In genomic region chrX:7330971-7331746, GRCh38 we compare ENCODE assay signal across 15 cellular contexts.
DNase-seq lines count a peak whose midpoint lies in the region; ATAC-seq, FAIRE-seq and TF ChIP-seq lines count a peak whose summit lies in the region.
"Had no signal": no experiment of that assay in that cellular context is flagged by ENCODE, and none has a peak within 500 bp of the region (broad histone marks: within the 10 kb centered on the region; RNA-seq: fewer than 3 reads in every experiment).

No MANE protein-coding gene starts in this region.

- TF ChIP-seq POLR2A in suprapubic skin (IDR thresholded peaks at IDR 0.05): no peak

- H3K27ac Mint-ChIP-seq in astrocyte (ENCODE audit: unreplicated experiment): no peak overlapping the region
- no peak overlapping the region for H3K27ac Mint-ChIP-seq in T-cell
- H3K27ac Mint-ChIP-seq: activated T-helper 2 cell treated with anti-CD3 and anti-CD28 coated beads, Interferon-gamma antibody, Interleukin-2, Interleukin-4, amounts not matched to agents 10 μg/mL and 5 μg/mL and 100 μg/mL, durations not matched to agents 14 hours and 24 hours and 36 hours; immature natural killer cell; stimulated activated naive CD8-positive, alpha-beta T cell treated with anti-CD3 and anti-CD28 coated beads, Interleukin-15, amount 100 ng/mL, for 72 hours had no signal

- no peaks in the 10 kb centered on the region for H3K36me3 ChIP-seq in astrocyte (ENCODE audit: insufficient read depth, low read length)
- no peaks in the 10 kb centered on the region for H3K36me3 ChIP-seq in suprapubic skin

- H3K36me3 Mint-ChIP-seq in astrocyte (ENCODE audit: low read depth, unreplicated experiment) (no peaks in the 10 kb centered on the region), T-cell (peaks cover 25% of the 10 kb centered on the region)

- peaks cover 8% of the 10 kb centered on the region for H3K4me1 ChIP-seq in astrocyte (ENCODE audit: insufficient read depth, low read length)
- no peaks in the 10 kb centered on the region for H3K4me1 ChIP-seq in suprapubic skin
- H3K4me1 ChIP-seq: Caco-2, esophagus muscularis mucosa had no signal

- no peaks in the 10 kb centered on the region for H3K9me3 ChIP-seq in astrocyte (ENCODE audit: insufficient read depth, low read depth, low read length)
- no peaks in the 10 kb centered on the region for H3K9me3 ChIP-seq in suprapubic skin
- H3K9me3 ChIP-seq: Caco-2, esophagus muscularis mucosa had no signal

- peak; percentile 100 for FAIRE-seq in astrocyte (lab: Jason Lieb, UNC)

- TF ChIP-seq EP300 in suprapubic skin (IDR thresholded peaks at IDR 0.05): no peak

- ATAC-seq in T-cell (replicated peaks in 1 of 4) (no peak), HG02588 (IDR thresholded peaks at IDR 0.05; ENCODE audit: unreplicated experiment) (no peak)
- ATAC-seq: stimulated activated naive CD8-positive, alpha-beta T cell treated with anti-CD3 and anti-CD28 coated beads, Interleukin-15, amount 100 ng/mL, for 72 hours had no signal

- no peak overlapping the region for H3K4me3 ChIP-seq in astrocyte (ENCODE audit: insufficient read depth, low read depth, low read length)
- H3K4me3 ChIP-seq in suprapubic skin: no peak overlapping the region
- H3K4me3 ChIP-seq: esophagus muscularis mucosa had no signal

- peak overlapping the region; percentile 40 for H3K4me2 ChIP-seq in astrocyte (ENCODE audit: low read length)

- TF ChIP-seq CTCF in astrocyte (IDR thresholded peaks at IDR 0.05; ENCODE audit: insufficient read depth, low read depth, low read length): no peak
- TF ChIP-seq CTCF in suprapubic skin (IDR thresholded peaks at IDR 0.05): no peak

- POLR2A ChIA-PET in T-cell (lab: Charles Lee): no interaction called here

- WGBS in suprapubic skin: 67% methylated on average over 11 of the region's 11 CpGs

- no peaks in the 10 kb centered on the region for H3K9me3 Mint-ChIP-seq in astrocyte (ENCODE audit: unreplicated experiment)
- peaks cover 0 to 5% (median 0%) of the 10 kb centered on the region in 3 donors for H3K9me3 Mint-ChIP-seq in T-cell
- H3K9me3 Mint-ChIP-seq: activated T-helper 2 cell treated with anti-CD3 and anti-CD28 coated beads, Interferon-gamma antibody, Interleukin-2, Interleukin-4, amounts not matched to agents 10 μg/mL and 5 μg/mL and 100 μg/mL, durations not matched to agents 14 hours and 24 hours and 36 hours; immature natural killer cell; stimulated activated naive CD8-positive, alpha-beta T cell treated with anti-CD3 and anti-CD28 coated beads, Interleukin-15, amount 100 ng/mL, for 72 hours had no signal

- H3K4me1 Mint-ChIP-seq in astrocyte (ENCODE audit: low read depth, unreplicated experiment) (peaks cover 7% of the 10 kb centered on the region), T-cell (no peaks in the 10 kb centered on the region)
- H3K4me1 Mint-ChIP-seq: immature natural killer cell; stimulated activated naive CD8-positive, alpha-beta T cell treated with anti-CD3 and anti-CD28 coated beads, Interleukin-15, amount 100 ng/mL, for 72 hours had no signal

- no peaks in the 10 kb centered on the region for H4K20me1 ChIP-seq in astrocyte (ENCODE audit: insufficient read depth, low read length)

- H2AFZ ChIP-seq in astrocyte (ENCODE audit: low read depth, low read length): no peak overlapping the region

- no peaks in the 10 kb centered on the region for H3K79me2 ChIP-seq in astrocyte (ENCODE audit: insufficient read depth, low read length)

- H3K4me3 Mint-ChIP-seq in astrocyte (ENCODE audit: unreplicated experiment) (no peak overlapping the region), T-cell (no peak overlapping the region)
- H3K4me3 Mint-ChIP-seq: immature natural killer cell; stimulated activated naive CD8-positive, alpha-beta T cell treated with anti-CD3 and anti-CD28 coated beads, Interleukin-15, amount 100 ng/mL, for 72 hours had no signal

- DNase-seq in GM04503 (ENCODE audit: low read depth): peak; percentile 99
- peak; percentile 89 for DNase-seq in astrocyte (ENCODE audit: low read depth)
- DNase-seq in globus pallidus (ENCODE audit: low spot score): peak; percentile 8
- DNase-seq in suprapubic skin (ENCODE audit: low spot score in 2 of 2): no peak
- DNase-seq in T-cell: no peak
- no peak for DNase-seq in NCI-H187 treated with DMSO at 0.1 percent for 48 hours (lab: John Stamatoyannopoulos, UW)
- no peak for DNase-seq in NCI-H2196 treated with DMSO at 0.1 percent for 48 hours (lab: John Stamatoyannopoulos, UW; ENCODE audit: unreplicated experiment)
- DNase-seq: Caco-2; cerebellar nuclear complex; immature natural killer cell; NCI-H1694; stimulated activated naive CD8-positive, alpha-beta T cell treated with anti-CD3 and anti-CD28 coated beads, Interleukin-15, amount 100 ng/mL, for 72 hours had no signal

- CTCF ChIA-PET in T-cell (lab: Charles Lee): interaction anchor here in 1 of 2 donors (1.3 kb wide), 1 partner anchor 12 kb away, joined by 3 read pairs; no protein-coding TSS in a partner anchor

- H3K27ac ChIP-seq in astrocyte (ENCODE audit: low read depth, low read length) (peak overlapping the region; percentile 66), suprapubic skin (peak overlapping the region; percentile 29)
- H3K27ac ChIP-seq: esophagus muscularis mucosa had no signal

- H3K27me3 Mint-ChIP-seq in astrocyte (ENCODE audit: low read depth, unreplicated experiment) (no peaks in the 10 kb centered on the region), T-cell (no peaks in the 10 kb centered on the region)
- H3K27me3 Mint-ChIP-seq: stimulated activated naive CD8-positive, alpha-beta T cell treated with anti-CD3 and anti-CD28 coated beads, Interleukin-15, amount 100 ng/mL, for 72 hours had no signal

- no peak overlapping the region for H3K9ac ChIP-seq in astrocyte (ENCODE audit: low read length)

- H3K27me3 ChIP-seq in astrocyte (ENCODE audit: insufficient read depth, low read length): no peaks in the 10 kb centered on the region
- H3K27me3 ChIP-seq in suprapubic skin: no peaks in the 10 kb centered on the region
- H3K27me3 ChIP-seq: esophagus muscularis mucosa had no signal

Comparison
In these comparisons a context has a peak if more than half of its experiments do, and no peak if none do; other contexts are left out.
1. DNase-seq: peak in GM04503 (single experiment), astrocyte (single experiment) and globus pallidus (single experiment); none in suprapubic skin (0 of 2), T-cell (0 of 34), NCI-H187 treated with DMSO at 0.1 percent for 48 hours (single experiment) and NCI-H2196 treated with DMSO at 0.1 percent for 48 hours (single experiment).